In the genomic region with DNA sequence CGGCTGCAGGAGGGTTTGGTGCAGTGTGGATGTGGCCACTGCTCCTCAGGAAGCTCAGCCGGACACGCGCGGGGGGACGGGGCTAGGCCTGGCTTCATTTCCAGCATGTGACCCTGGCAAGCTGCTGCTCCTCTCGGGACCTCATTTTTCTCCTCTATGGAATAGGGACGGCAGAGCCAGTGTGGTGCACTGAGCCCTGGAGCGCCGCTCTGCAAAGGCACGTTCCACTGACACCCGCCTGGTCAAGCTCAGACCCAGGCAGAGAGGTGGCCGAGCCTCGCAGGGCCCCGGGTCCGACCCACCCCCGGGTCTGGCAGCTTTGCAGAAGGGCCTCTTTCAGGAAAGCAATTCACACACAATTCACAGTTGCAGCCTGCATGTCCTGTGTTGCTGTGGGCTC, we compare ENCODE assay signal across 2 cellular contexts.
TF ChIP-seq lines count a peak whose summit lies in the region.

No MANE protein-coding gene starts in this region.

TF ChIP-seq in HepG2, 621 proteins besides CTCF, POLR2A, EP300 and RAD21:
- TF ChIP-seq NRL (CRISPR knock-in tag; IDR thresholded peaks at IDR 0.05; ENCODE audit: borderline replicate concordance) (0 out of 2 replicates have a peak, but pooled peaks have one; percentile 30), ZNF234 (CRISPR knock-in tag; conservative IDR thresholded peaks at IDR 0.05) (no peak)

TF ChIP-seq in H1, 55 proteins besides CTCF, POLR2A, EP300 and RAD21:
- TF ChIP-seq CREB1 (IDR thresholded peaks at IDR 0.05) (no peak), SAP30 (IDR thresholded peaks at IDR 0.05; ENCODE audit: insufficient read depth, insufficient replicate concordance, low read length) (no peak), TAF7 (optimal IDR thresholded peaks at IDR 0.05; ENCODE audit: borderline replicate concordance, low read depth, low read length) (no peak), POLR2AphosphoS5 (IDR thresholded peaks at IDR 0.05; ENCODE audit: low read depth, low read length) (no peak), MAFK (IDR thresholded peaks at IDR 0.05; ENCODE audit: low read depth, low read length) (no peak), RXRA (IDR thresholded peaks at IDR 0.05; ENCODE audit: insufficient read depth, low read depth, low read length) (no peak), CTBP2 (IDR thresholded peaks at IDR 0.05; ENCODE audit: borderline replicate concordance, insufficient read depth, insufficient read length, low read length) (no peak), JUND (IDR thresholded peaks at IDR 0.05; ENCODE audit: low read length) (no peak), CEBPB (IDR thresholded peaks at IDR 0.05; ENCODE audit: low read depth, low read length) (no peak), RBBP5 (IDR thresholded peaks at IDR 0.05; ENCODE audit: borderline replicate concordance, low read depth, low read length) (no peak)
- TF ChIP-seq, protein P1, sequence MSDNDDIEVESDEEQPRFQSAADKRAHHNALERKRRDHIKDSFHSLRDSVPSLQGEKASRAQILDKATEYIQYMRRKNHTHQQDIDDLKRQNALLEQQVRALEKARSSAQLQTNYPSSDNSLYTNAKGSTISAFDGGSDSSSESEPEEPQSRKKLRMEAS (IDR thresholded peaks at IDR 0.05) = no peak
